Comparison of ENCODE assay signal across 23 cellular contexts in the genomic region with DNA sequence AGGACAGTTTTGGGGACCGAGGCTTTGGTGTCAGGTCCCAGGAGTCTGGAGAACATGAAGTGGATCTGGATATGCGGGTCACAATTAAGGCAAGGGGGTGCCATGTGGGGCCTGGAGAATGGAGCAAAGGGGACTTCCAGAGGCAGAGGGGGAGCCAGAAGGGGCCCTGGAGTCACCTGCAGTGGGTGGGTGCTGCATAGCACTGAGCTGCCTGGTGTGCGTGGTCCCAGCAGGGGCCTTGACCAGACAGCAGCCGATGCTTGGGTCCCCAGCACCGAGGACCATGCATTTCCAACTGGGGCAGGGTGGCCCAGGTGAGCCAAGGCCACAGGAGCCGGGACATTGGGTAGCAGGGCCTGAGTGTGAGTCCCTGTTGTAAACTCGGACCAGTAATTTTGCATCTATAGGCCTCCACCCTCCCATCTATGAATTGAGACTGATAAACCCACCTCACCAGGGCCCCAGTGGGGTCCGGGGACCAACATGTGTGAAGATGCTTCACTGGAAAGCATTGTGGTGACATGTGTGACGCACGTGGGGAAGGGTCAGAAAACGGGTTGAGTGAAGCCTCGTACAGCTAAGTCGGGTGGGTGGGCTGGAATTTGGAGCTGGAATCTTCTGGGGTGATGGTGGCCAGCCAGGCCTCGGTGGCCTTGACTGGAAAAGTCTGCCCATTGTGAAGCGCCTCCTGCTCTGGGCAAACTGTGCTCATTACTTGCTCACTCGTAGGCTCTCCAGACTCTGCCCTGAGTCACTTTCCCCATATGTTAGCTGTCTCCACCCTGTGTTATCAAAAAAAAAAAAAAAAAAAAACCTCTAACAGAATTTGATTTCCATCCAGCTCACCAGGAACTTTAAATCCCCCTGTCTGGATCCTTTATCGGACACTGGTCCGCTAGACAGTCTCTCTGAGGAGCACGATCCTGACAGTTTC.
"Had no signal": no experiment of that assay in that cellular context is flagged by ENCODE, and none has a peak within 500 bp of the region (broad histone marks: within the 10 kb centered on the region; RNA-seq: fewer than 3 reads in every experiment).

No MANE protein-coding gene starts in this region.

- DNase-seq: activated CD4-positive, alpha-beta T cell treated with anti-CD3 and anti-CD28 coated beads, Interleukin-2, amount 10 ng/mL, durations not matched to agents 7 days and 5 days; activated CD4-positive, CD25-positive, alpha-beta regulatory T cell treated with anti-CD3 and anti-CD28 coated beads, Interleukin-2, amount 50 U/mL, for 72 hours; activated CD8-positive, alpha-beta T cell treated with anti-CD3 and anti-CD28 coated beads, Interleukin-2, amount 10 ng/mL, durations not matched to agents 7 days and 5 days; activated gamma-delta T cell treated with Interleukin-2 at 50 U/mL for 16 hours; adrenal gland; cerebellar nuclear complex; cortex of kidney; erythroblast; heart right ventricle; mammary epithelial cell; midbrain; stimulated activated CD4-positive, alpha-beta T cell treated with anti-CD3 and anti-CD28 coated beads, Interleukin-12 subunit alpha, Interleukin-12 subunit beta, amount 100 ng/mL, for 4 hours; stimulated activated CD4-positive, alpha-beta T cell treated with anti-CD3 and anti-CD28 coated beads, Interleukin-4, amount 100 ng/mL, for 4 hours; stimulated activated naive CD8-positive, alpha-beta T cell treated with anti-CD3 and anti-CD28 coated beads, Interleukin-15, Interleukin-2, amounts not matched to agents 100 U/mL and 50 U/mL, for 24 hours; T-cell; upper lobe of left lung; WERI-Rb-1 had no signal

- H3K9me3 ChIP-seq: neutrophil had no signal

- ATAC-seq: activated CD8-positive, alpha-beta T cell treated with anti-CD3 and anti-CD28 coated beads, Interleukin-2, amount 10 ng/mL, durations not matched to agents 7 days and 5 days; heart right ventricle; left ventricle myocardium superior; pancreas; psoas muscle; stimulated activated naive CD8-positive, alpha-beta T cell treated with anti-CD3 and anti-CD28 coated beads, Interleukin-15, Interleukin-2, amounts not matched to agents 100 U/mL and 50 U/mL, for 24 hours; T-cell had no signal

- H3K36me3 ChIP-seq: adrenal gland, heart right ventricle, neutrophil, pancreas, right atrium auricular region, upper lobe of left lung, WERI-Rb-1 had no signal

- H3K27me3 ChIP-seq: adrenal gland, neutrophil, pancreas, right atrium auricular region had no signal

- H3K27ac ChIP-seq: adrenal gland, heart right ventricle, neutrophil, pancreas, psoas muscle, right atrium auricular region, upper lobe of left lung, WERI-Rb-1 had no signal

- H3K4me1 ChIP-seq: pancreas, psoas muscle, right atrium auricular region, upper lobe of left lung had no signal

- H3K4me3 ChIP-seq: adrenal gland, heart right ventricle, pancreas, psoas muscle, right atrium auricular region, upper lobe of left lung had no signal

- FAIRE-seq: bronchial epithelial cell, pancreas had no signal
